Comparison of ENCODE assay signal across 21 cellular contexts in the genomic region with DNA sequence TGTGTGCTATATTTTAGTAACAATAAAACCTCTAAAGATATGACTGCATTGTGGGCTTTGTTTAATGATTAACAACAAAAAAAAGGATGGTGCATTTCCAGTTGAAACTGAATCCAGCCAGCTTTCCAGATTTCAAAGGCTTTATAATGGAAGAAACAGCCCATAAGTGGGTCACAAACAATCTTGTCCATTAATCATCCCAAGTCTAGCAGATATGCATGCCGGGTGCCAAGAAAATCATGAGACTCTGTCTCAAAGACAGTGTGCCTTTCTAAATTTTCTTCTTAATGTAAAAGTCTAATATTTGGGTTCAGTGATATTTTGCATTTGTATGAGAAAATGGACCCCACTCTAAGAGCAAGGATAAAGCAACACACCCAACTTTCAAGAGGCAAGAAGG. TPM values are rescaled to one million over a fixed set of nuclear protein-coding genes. Genes with fewer than 3 reads are reported as not detected.
"Had no signal": no experiment of that assay in that cellular context is flagged by ENCODE, and none has a peak within 500 bp of the region (broad histone marks: within the 10 kb centered on the region; RNA-seq: fewer than 3 reads in every experiment).

No MANE protein-coding gene starts in this region.

- H3K9me3 ChIP-seq: MG63, SJCRH30 had no signal

- H3K27ac ChIP-seq: SJCRH30 had no signal

- H3K36me3 ChIP-seq: MG63, SJCRH30 had no signal

- H3K4me1 ChIP-seq: SJCRH30 had no signal

- H3K4me3 ChIP-seq: MG63, SJCRH30 had no signal

- H3K27me3 ChIP-seq: MG63 had no signal

- DNase-seq: activated CD4-positive, alpha-beta T cell treated with anti-CD3 and anti-CD28 coated beads for 4 hours; activated CD8-positive, alpha-beta memory T cell treated with anti-CD3 and anti-CD28 coated beads, Interleukin-2, amount 50 U/mL, for 4 hours; activated CD8-positive, alpha-beta T cell treated with anti-CD3 and anti-CD28 coated beads for 36 hours; activated gamma-delta T cell treated with Interleukin-2 at 50 U/mL for 16 hours; activated naive CD4-positive, alpha-beta T cell treated with anti-CD3 and anti-CD28 coated beads, Interleukin-2, amount 10 ng/mL, durations not matched to agents 7 days and 5 days; activated naive CD8-positive, alpha-beta T cell treated with anti-CD3 and anti-CD28 coated beads for 36 hours; activated T-cell treated with anti-CD3 and anti-CD28 coated beads, Interleukin-2, amount 50 U/mL, for 72 hours; MG63; NCI-H1092 treated with DMSO at 0.1 percent for 48 hours; NCI-H1417 treated with DMSO at 0.1 percent for 48 hours; NCI-H1694; NCI-H2029 treated with DMSO at 0.1 percent for 48 hours; NCI-H2171; NCI-H2227 treated with DMSO at 0.1 percent for 48 hours; NCI-H510A; NCI-H526 treated with DMSO at 0.1 percent for 48 hours; NCI-H82; SJCRH30 had no signal

- ATAC-seq: activated CD4-positive, CD25-positive, alpha-beta regulatory T cell treated with anti-CD3 and anti-CD28 coated beads, Interleukin-2, amount 50 U/mL, for 24 hours; activated CD8-positive, alpha-beta T cell treated with anti-CD3 and anti-CD28 coated beads for 36 hours; activated T-cell treated with anti-CD3 and anti-CD28 coated beads, Interleukin-2, amount 50 U/mL, for 72 hours had no signal

RNA-seq across cellular contexts. Expression of a gene that starts 20.6 kb away (rescaled TPM):
- total RNA-seq: activated CD8-positive, alpha-beta T cell treated with anti-CD3 and anti-CD28 coated beads for 36 hours; activated naive CD8-positive, alpha-beta T cell treated with anti-CD3 and anti-CD28 coated beads for 36 hours; activated T-cell treated with anti-CD3 and anti-CD28 coated beads, Interleukin-2, amount 50 U/mL, for 72 hours; activated T-helper 2 cell treated with anti-CD3 and anti-CD28 coated beads, Interferon-gamma antibody, Interleukin-2, Interleukin-4, amounts not matched to agents 10 μg/mL and 5 μg/mL and 100 μg/mL, durations not matched to agents 14 hours and 24 hours and 36 hours; OCI-LY7; SJCRH30 had no signal
